26 cellular contexts compared by ENCODE assay signal in the genomic region with DNA sequence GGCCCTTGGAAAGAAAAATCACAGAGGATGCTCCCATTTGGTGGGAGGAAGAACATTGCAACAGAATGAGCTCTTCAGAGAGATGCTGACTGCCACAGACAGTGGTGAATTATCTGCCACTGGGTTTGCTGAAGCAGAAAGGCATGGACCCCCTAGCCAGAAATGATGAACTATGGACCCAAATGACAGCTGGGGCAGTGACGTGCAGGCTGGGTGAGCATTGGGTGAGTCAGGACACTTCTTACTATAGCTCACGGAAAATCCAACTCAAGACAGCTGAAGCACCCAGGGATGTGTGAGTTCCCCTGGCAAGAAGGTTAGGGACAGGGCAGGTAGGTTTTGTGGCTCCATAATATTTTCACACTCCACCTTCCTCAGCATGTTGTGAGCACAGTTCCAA.
"Had no signal": no experiment of that assay in that cellular context is flagged by ENCODE, and none has a peak within 500 bp of the region (broad histone marks: within the 10 kb centered on the region; RNA-seq: fewer than 3 reads in every experiment).

No MANE protein-coding gene starts in this region.

- H3K36me3 ChIP-seq: WERI-Rb-1 had no signal

- FAIRE-seq: astrocyte had no signal

- ATAC-seq: activated naive CD4-positive, alpha-beta T cell treated with anti-CD3 and anti-CD28 coated beads, Interleukin-2, amount 50 U/mL, for 72 hours; activated naive CD8-positive, alpha-beta T cell treated with anti-CD3 and anti-CD28 coated beads, Interleukin-2, amount 50 U/mL, for 24 hours; PC-3; T-cell had no signal

- H3K4me3 ChIP-seq: SK-N-MC had no signal

- H3K4me3 Mint-ChIP-seq: activated naive CD8-positive, alpha-beta T cell treated with anti-CD3 and anti-CD28 coated beads, Interleukin-2, amount 50 U/mL, for 24 hours; brain; central memory CD8-positive, alpha-beta T cell; T-cell had no signal

- H3K36me3 Mint-ChIP-seq: brain had no signal

- DNase-seq: activated CD4-positive, alpha-beta T cell treated with anti-CD3 and anti-CD28 coated beads for 4 hours; activated CD4-positive, alpha-beta T cell treated with anti-CD3 and anti-CD28 coated beads, Interleukin-2, amount 50 U/mL, for 4 hours; activated CD8-positive, alpha-beta memory T cell treated with anti-CD3 and anti-CD28 coated beads for 24 hours; activated naive CD8-positive, alpha-beta T cell treated with anti-CD3 and anti-CD28 coated beads, Interleukin-2, amount 50 U/mL, for 24 hours; activated T-cell treated with anti-CD3 and anti-CD28 coated beads for 4 hours; activated T-cell treated with anti-CD3 and anti-CD28 coated beads, Interleukin-2, amount 50 U/mL, for 48 hours; amniotic stem cell; Kasumi-1; NCI-H1105 treated with DMSO at 0.1 percent for 48 hours; NCI-H1436 treated with DMSO at 0.1 percent for 48 hours; NCI-H187; NCI-H2081; NCI-H510A treated with DMSO at 0.1 percent for 48 hours; NCI-H69; NK-92 treated with Interleukin-12 subunit alpha and Interleukin-12 subunit beta, amount 100 ng/mL, for 24 hours; PC-3; T-cell; T-helper 2 cell; T1000; WERI-Rb-1 had no signal

- H3K27me3 Mint-ChIP-seq: activated naive CD8-positive, alpha-beta T cell treated with anti-CD3 and anti-CD28 coated beads, Interleukin-2, amount 50 U/mL, for 24 hours; central memory CD8-positive, alpha-beta T cell; T-cell had no signal

- H3K4me1 Mint-ChIP-seq: central memory CD8-positive, alpha-beta T cell had no signal

- H3K27ac Mint-ChIP-seq: activated naive CD4-positive, alpha-beta T cell treated with anti-CD3 and anti-CD28 coated beads, Interleukin-2, amount 50 U/mL, for 72 hours; activated naive CD8-positive, alpha-beta T cell treated with anti-CD3 and anti-CD28 coated beads, Interleukin-2, amount 50 U/mL, for 24 hours; activated T-helper 2 cell treated with anti-CD3 and anti-CD28 coated beads, Interferon-gamma antibody, Interleukin-2, Interleukin-4, amounts not matched to agents 10 μg/mL and 5 μg/mL and 100 μg/mL, durations not matched to agents 14 hours and 24 hours and 36 hours; brain; T-cell had no signal

- H3K27ac ChIP-seq: SK-N-MC, WERI-Rb-1 had no signal
